28 cellular contexts compared by ENCODE assay signal in the genomic region with DNA sequence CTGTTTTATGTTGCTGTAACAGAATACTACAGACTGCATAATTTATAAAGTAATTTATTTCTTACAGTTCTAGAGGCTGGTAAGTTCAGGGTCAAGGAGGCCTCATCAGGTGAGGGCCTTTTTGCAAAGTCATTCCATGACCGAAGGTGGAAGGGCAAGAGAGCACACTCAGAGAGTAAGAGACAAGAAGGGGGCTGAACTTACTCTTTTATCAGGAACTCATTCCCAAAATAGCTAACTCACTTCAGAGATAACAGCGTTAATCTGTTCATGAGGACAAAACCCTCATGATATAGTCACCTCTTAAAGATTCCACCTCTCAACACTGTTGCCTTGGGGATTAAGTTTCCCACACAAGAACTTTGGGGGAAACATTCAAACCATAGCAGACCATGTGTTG. TPM values are rescaled to one million over a fixed set of nuclear protein-coding genes. Genes with fewer than 3 reads are reported as not detected.
DNase-seq lines count a peak whose midpoint lies in the region; ATAC-seq, FAIRE-seq and TF ChIP-seq lines count a peak whose summit lies in the region.
"Had no signal": no experiment of that assay in that cellular context is flagged by ENCODE, and none has a peak within 500 bp of the region (broad histone marks: within the 10 kb centered on the region; RNA-seq: fewer than 3 reads in every experiment).

No MANE protein-coding gene starts in this region.

- H3K27ac Mint-ChIP-seq in H9, result peak overlapping the region; percentile 31 to 90 (median 64); a peak in 4 of 7 replicates
- H3K27ac Mint-ChIP-seq: HFFc6 had no signal

- BruUV-seq in K562 (replicated peaks; lab: Mats Ljungman, UMichigan), result no TSS peak

- H3K4me2 ChIP-seq in A549 (peak overlapping the region; percentile 2; the same call in 1 of the 3 replicates), H9 (ENCODE audit: insufficient read depth, insufficient read length, low read length) (no peak overlapping the region), K562 (ENCODE audit: insufficient read depth, low read length) (no peak overlapping the region)

- no peak overlapping the region for H2BK5ac ChIP-seq in H9 (ENCODE audit: insufficient read length, low read length)

- H4K20me1 ChIP-seq in H9 (ENCODE audit: control insufficient read depth, insufficient read depth, insufficient read length) (no peaks in the 10 kb centered on the region), K562 (replicated peaks; ENCODE audit: control insufficient read depth, insufficient read depth, low read length) (no peaks in the 10 kb centered on the region)

- WGBS in A549 (ENCODE audit: missing lambda C conversion rate), result 38% methylated on average over 2 of the region's 2 CpGs
- WGBS in H9 (ENCODE audit: extremely low coverage, insufficient read length, low lambda C conversion rate), result no CpG with 5 or more reads among the region's 2 CpGs
- WGBS in K562 (ENCODE audit: insufficient coverage, low coverage, missing lambda C conversion rate), result 5% methylated on average over 2 of the region's 2 CpGs

- H3K9me3 ChIP-seq in A549, result no peaks in the 10 kb centered on the region
- H3K9me3 ChIP-seq in H9 (ENCODE audit: control insufficient read depth, low read depth, low read length), result no peaks in the 10 kb centered on the region
- no peaks in the 10 kb centered on the region for H3K9me3 ChIP-seq in K562 (replicated peaks; ENCODE audit: control insufficient read depth, insufficient read depth, low read depth, low read length)

- no peak overlapping the region for H2BK120ac ChIP-seq in H9 (ENCODE audit: low read depth, low read length, poor library complexity, severe bottlenecking)

- no peak overlapping the region for H3K56ac ChIP-seq in H9 (ENCODE audit: insufficient read length, low read depth, low read length)

- no peak overlapping the region for H3K4me3 ChIP-seq in A549
- H3K4me3 ChIP-seq in K562, result no peak overlapping the region
- H3K4me3 ChIP-seq: SK-N-MC had no signal

- in situ Hi-C loops in K562 (cut with MboI), result no loop called here

- H3K9me1 ChIP-seq in K562 (ENCODE audit: control insufficient read depth, insufficient read depth, low read length), result no peaks in the 10 kb centered on the region

- no peak overlapping the region for H4K5ac ChIP-seq in H9 (ENCODE audit: insufficient read length, low read depth, low read length)

- H2BK15ac ChIP-seq in H9 (ENCODE audit: low read depth, low read length), result no peak overlapping the region

- ATAC-seq in A549 (peak in 1 of 2 experiments; percentile 60; a peak in 3 of 6 replicates), K562 (peak; percentile 87), left ventricle myocardium superior (peak; percentile 80)
- ATAC-seq: PC-3 had no signal

- H3K9ac ChIP-seq in H9 (ENCODE audit: extremely low read depth, insufficient read length, low read length), result no peak overlapping the region
- H3K9ac ChIP-seq in K562 (ENCODE audit: insufficient read depth in 1 of 2, low read depth in 2 of 2, low read length in 2 of 2), result no peak overlapping the region

- no peak overlapping the region for H3K4me3 Mint-ChIP-seq in H9
- H3K4me3 Mint-ChIP-seq: CD4-positive, CD25-positive, alpha-beta regulatory T cell; HFFc6; IgD-negative memory B cell had no signal

- peak overlapping the region in 1 of 2 experiments; percentile 66; a peak in 3 of 6 replicates for H3K27ac ChIP-seq in A549
- H3K27ac ChIP-seq in H9 (ENCODE audit: insufficient read length, low read depth, low read length), result no peak overlapping the region
- H3K27ac ChIP-seq in K562 (ENCODE audit: extremely low read depth, low read depth, low read length), result peak overlapping the region; percentile 33; the same call in 2 of the 3 replicates
- H3K27ac ChIP-seq: SK-N-MC had no signal

- no peak overlapping the region for H3K18ac ChIP-seq in H9 (ENCODE audit: insufficient read length, low read depth, low read length)

- H2AFZ ChIP-seq in H9 (ENCODE audit: low read length) (no peak overlapping the region), K562 (ENCODE audit: low read depth, low read length) (no peak overlapping the region)

- no peak overlapping the region for H2BK20ac ChIP-seq in H9 (ENCODE audit: low read depth, low read length, poor library complexity, severe bottlenecking)

- H3K4me1 Mint-ChIP-seq in H9, result peaks cover 4 to 5% of the 10 kb centered on the region in 2 experiments
- H3K4me1 Mint-ChIP-seq: IgD-negative memory B cell had no signal

- peaks cover 40% of the 10 kb centered on the region; the same call in 1 of the 3 replicates for H3K36me3 ChIP-seq in K562 (ENCODE audit: control insufficient read depth, insufficient read depth, low read length)

- H3K79me1 ChIP-seq in H9 (ENCODE audit: insufficient read depth, low read depth, low read length, poor library complexity, severe bottlenecking), result no peaks in the 10 kb centered on the region

- peaks cover 11 to 55% (median 46%) of the 10 kb centered on the region in 3 experiments for H3K36me3 Mint-ChIP-seq in H9 (ENCODE audit: insufficient read depth in 1 of 3, low read depth in 3 of 3)

- no peaks in the 10 kb centered on the region for H3K9me3 Mint-ChIP-seq in H9
- H3K9me3 Mint-ChIP-seq: CD4-positive, CD25-positive, alpha-beta regulatory T cell; HFFc6; IgD-negative memory B cell had no signal

- no peaks in the 10 kb centered on the region for H3K27me3 Mint-ChIP-seq in H9 (ENCODE audit: low read depth)
- H3K27me3 Mint-ChIP-seq: CD4-positive, CD25-positive, alpha-beta regulatory T cell; IgD-negative memory B cell had no signal

- H2BK12ac ChIP-seq in H9 (ENCODE audit: insufficient read length, low read depth, low read length), result no peak overlapping the region

- TF ChIP-seq POLR2A in A549 (IDR thresholded peaks at IDR 0.05; ENCODE audit: low read length) (no peak), K562 (conservative IDR thresholded peaks at IDR 0.05) (no peak)

- TF ChIP-seq EP300 in A549 (IDR thresholded peaks at IDR 0.05), result no peak
- peak; percentile 42; the same call in 1 of the 2 replicates for TF ChIP-seq EP300 in K562 (IDR thresholded peaks at IDR 0.05; ENCODE audit: low read length)

- intact Hi-C loops in K562 (cut with micrococcal nuclease) (no loop called here), left ventricle myocardium superior (cut with micrococcal nuclease) (no loop called here), posterior vena cava (cut with DNase I) (loop anchor here in 1 of 2 donors (2.0 kb wide), 1 partner anchor 36 kb away; no protein-coding TSS in a partner anchor)

- TF ChIP-seq CTCF in A549 (IDR thresholded peaks at IDR 0.05) (no peak), H9 (conservative IDR thresholded peaks at IDR 0.05) (no peak), K562 (IDR thresholded peaks at IDR 0.05 in 2 of 3, conservative IDR thresholded peaks at IDR 0.05 in 1 of 3; ENCODE audit: insufficient read depth in 2 of 3, low read depth in 1 of 3, low read length in 3 of 3) (no peak)

- H3K23ac ChIP-seq in H9 (ENCODE audit: insufficient read length, low read depth, low read length), result no peak overlapping the region

- H4K91ac ChIP-seq in H9 (ENCODE audit: insufficient read length, low read depth, low read length), result no peak overlapping the region

- DNase-seq in A549 (ENCODE audit: low read depth in 1 of 2, low spot score in 1 of 2) (peak in 1 of 2 experiments; percentile 45), H9 (no peak), K562 (ENCODE audit: extremely low read depth in 1 of 4, low spot score in 3 of 4) (peak in 2 of 4 experiments; percentile 24 to 65), left ventricle myocardium superior (no peak), NOMO-1 treated with DMSO at 0.1 percent for 48 hours (lab: John Stamatoyannopoulos, UW; ENCODE audit: unreplicated experiment) (no peak), posterior vena cava (ENCODE audit: low spot score) (no peak)
- DNase-seq in activated CD8-positive, alpha-beta memory T cell treated with anti-CD3 and anti-CD28 coated beads for 24 hours, result no peak
- DNase-seq: CD4-positive, CD25-positive, alpha-beta regulatory T cell; DMS79; HFFc6; Karpas-422; MV-4-11; NCI-H1417; NCI-H1694 treated with DMSO at 0.1 percent for 48 hours; NCI-H2081 treated with DMSO at 0.1 percent for 48 hours; NCI-H2171 treated with DMSO at 0.1 percent for 48 hours; NCI-H446; NCI-H526; PC-3; SHP77 treated with DMSO at 0.1 percent for 48 hours; SW 1271 had no signal

- H3K4me1 ChIP-seq in A549 (peaks cover 17% of the 10 kb centered on the region; the same call in 2 of the 3 replicates), H9 (ENCODE audit: insufficient read depth, low read length) (no peaks in the 10 kb centered on the region), K562 (replicated peaks in 1 of 2; ENCODE audit: control insufficient read depth in 2 of 2, insufficient read depth in 2 of 2, low read length in 2 of 2) (peaks cover 0 to 5% of the 10 kb centered on the region in 2 experiments; a peak in 2 of 5 replicates)

- H3K79me2 ChIP-seq in H9 (ENCODE audit: insufficient read depth, low read length), result no peaks in the 10 kb centered on the region
- H3K79me2 ChIP-seq in K562 (ENCODE audit: control insufficient read depth, insufficient read depth, low read length), result no peaks in the 10 kb centered on the region

- CTCF ChIA-PET in A549 (lab: Yijun Ruan, JAX), result no interaction called here
- CTCF ChIA-PET in K562 (lab: Yijun Ruan, JAX; ENCODE audit: low intra/inter-chr PET ratio), result no interaction called here

- FAIRE-seq in A549 (lab: Jason Lieb, UNC) (no peak), K562 (lab: Jason Lieb, UNC) (no peak)
- FAIRE-seq: A204.1, H54 had no signal

- no peak overlapping the region for H3K14ac ChIP-seq in H9 (ENCODE audit: insufficient read depth, low read length)

- no peak overlapping the region for H2AK5ac ChIP-seq in H9 (ENCODE audit: insufficient read length, low read length)

- POLR2A ChIA-PET in A549 (lab: Yijun Ruan, JAX), result no interaction called here
- POLR2A ChIA-PET in K562 (lab: Yijun Ruan, JAX), result no interaction called here

- TF ChIP-seq RAD21 in A549 (conservative IDR thresholded peaks at IDR 0.05 in 1 of 2, IDR thresholded peaks at IDR 0.05 in 1 of 2), result no peak
- no peak for TF ChIP-seq RAD21 in K562 (CRISPR knock-in tag; conservative IDR thresholded peaks at IDR 0.05 in 1 of 2, IDR thresholded peaks at IDR 0.05 in 1 of 2)

- H4K8ac ChIP-seq in H9 (replicated peaks; ENCODE audit: insufficient read length, low read depth, low read length), result no peak overlapping the region

- no peak overlapping the region for H3K4ac ChIP-seq in H9 (ENCODE audit: low read depth, low read length)

- no peaks in the 10 kb centered on the region for H3K23me2 ChIP-seq in H9 (ENCODE audit: insufficient read length, low read depth, low read length, poor library complexity, severe bottlenecking)

- H3K27me3 ChIP-seq in H9 (ENCODE audit: insufficient read depth, low read length), result no peaks in the 10 kb centered on the region
- no peaks in the 10 kb centered on the region for H3K27me3 ChIP-seq in K562 (ENCODE audit: control insufficient read depth in 2 of 2, insufficient read depth in 2 of 2, low read length in 2 of 2)

- no peak overlapping the region for H3T11ph ChIP-seq in H9 (ENCODE audit: low read length)

RNA-seq across cellular contexts. Expression of a gene that starts 51.5 kb away (rescaled TPM):
- not detected in 2 replicates for polyA plus RNA-seq in A549 (2011; rRNA removed)
- not detected in 2 replicates for polyA plus RNA-seq in A549 (2012; cell fraction: cytosol; rRNA removed)
- polyA plus RNA-seq in A549 (2012; cell fraction: nucleus; rRNA removed), result not detected in 2 replicates
- polyA plus RNA-seq in A549 (2017; fragmentation: RNase III; extraction: RNeasy Plus Mini Kit Qiagen cat#74134 plus additional on column Dnase treatment), result not detected in 3 replicates
- under 0.01 TPM in 1 of 2 replicates, not detected in the other for polyA minus RNA-seq in A549 (2011; rRNA and poly(A)+ RNA removed)
- not detected in 2 replicates for total RNA-seq in H9 (2021)
- not detected in 2 replicates for total RNA-seq in K562 (2011; cell fraction: chromatin; rRNA removed; ENCODE audit: low replicate concordance)
- total RNA-seq in K562 (2011; cell fraction: nucleolus; rRNA removed), result not detected in 2 replicates
- not detected in 2 replicates for total RNA-seq in K562 (2011; cell fraction: nucleoplasm; rRNA removed)
- not detected in 2 replicates for total RNA-seq in K562 (2014; rRNA removed)
- not detected in 2 replicates for total RNA-seq in K562 (2014; rRNA removed; fragmentation: Illumina TruSeq; extraction: Trizol)
- not detected in 2 replicates for total RNA-seq in K562 (2015; rRNA removed; fragmentation: Illumina TruSeq; extraction: Trizol)
- total RNA-seq in K562 (2021), result not detected in 2 replicates
- not detected in 2 replicates for polyA plus RNA-seq in K562 (2011; rRNA removed)
- polyA plus RNA-seq in K562 (2011; cell fraction: cytosol; rRNA removed), result not detected in 2 replicates
- polyA plus RNA-seq in K562 (2011; cell fraction: nucleus; rRNA removed), result not detected in 2 replicates
- polyA plus RNA-seq in K562 (2012), result not detected in 2 replicates
- not detected in 2 replicates for polyA plus RNA-seq in K562 (2014; fragmentation: Illumina TruSeq; extraction: Trizol)
- polyA plus RNA-seq in K562 (2014; fragmentation: Nextera tagmentation; extraction: Ambion mirVana), result not detected
- polyA plus RNA-seq in K562 (2014; rRNA removed), result not detected in 2 replicates
- not detected in 2 replicates for polyA minus RNA-seq in K562 (2011; rRNA and poly(A)+ RNA removed)
- polyA minus RNA-seq in K562 (2011; cell fraction: cytosol; rRNA and poly(A)+ RNA removed), result not detected in 2 replicates
- polyA minus RNA-seq in K562 (2011; cell fraction: nucleus; rRNA and poly(A)+ RNA removed), result under 0.01 TPM in 1 of 2 replicates, not detected in the other
- total RNA-seq in left ventricle myocardium superior, result not detected
- not detected for total RNA-seq in posterior vena cava
- total RNA-seq: CD4-positive, CD25-positive, alpha-beta regulatory T cell; HFFc6; M059J; PC-3; RPMI7951 had no signal
- polyA plus RNA-seq: BJ; CD4-positive, CD25-positive, alpha-beta regulatory T cell; IgD-negative memory B cell had no signal

RNA-seq across cellular contexts. Expression of a gene that starts 52.7 kb away (rescaled TPM):
- polyA plus RNA-seq in A549 (2011; rRNA removed), result not detected in 2 replicates
- not detected in 2 replicates for polyA plus RNA-seq in A549 (2012; cell fraction: cytosol; rRNA removed)
- polyA plus RNA-seq in A549 (2012; cell fraction: nucleus; rRNA removed), result not detected in 2 replicates
- not detected in 3 replicates for polyA plus RNA-seq in A549 (2017; fragmentation: RNase III; extraction: RNeasy Plus Mini Kit Qiagen cat#74134 plus additional on column Dnase treatment)
- polyA minus RNA-seq in A549 (2011; rRNA and poly(A)+ RNA removed), result under 0.01 TPM in 1 of 2 replicates, not detected in the other
- total RNA-seq in H9 (2021), result not detected in 2 replicates
- total RNA-seq in K562 (2011; cell fraction: chromatin; rRNA removed; ENCODE audit: low replicate concordance), result not detected in 2 replicates
- total RNA-seq in K562 (2011; cell fraction: nucleolus; rRNA removed), result not detected in 2 replicates
- not detected in 2 replicates for total RNA-seq in K562 (2011; cell fraction: nucleoplasm; rRNA removed)
- not detected in 2 replicates for total RNA-seq in K562 (2014; rRNA removed)
- total RNA-seq in K562 (2014; rRNA removed; fragmentation: Illumina TruSeq; extraction: Trizol), result not detected in 2 replicates
- not detected in 2 replicates for total RNA-seq in K562 (2015; rRNA removed; fragmentation: Illumina TruSeq; extraction: Trizol)
- total RNA-seq in K562 (2021), result not detected in 2 replicates
- not detected in 2 replicates for polyA plus RNA-seq in K562 (2011; rRNA removed)
- polyA plus RNA-seq in K562 (2011; cell fraction: cytosol; rRNA removed), result not detected in 2 replicates
- polyA plus RNA-seq in K562 (2011; cell fraction: nucleus; rRNA removed), result not detected in 2 replicates
- not detected in 2 replicates for polyA plus RNA-seq in K562 (2012)
- polyA plus RNA-seq in K562 (2014; fragmentation: Illumina TruSeq; extraction: Trizol), result not detected in 2 replicates
- polyA plus RNA-seq in K562 (2014; fragmentation: Nextera tagmentation; extraction: Ambion mirVana), result not detected
- polyA plus RNA-seq in K562 (2014; rRNA removed), result not detected in 2 replicates
- polyA minus RNA-seq in K562 (2011; rRNA and poly(A)+ RNA removed), result not detected in 2 replicates
- polyA minus RNA-seq in K562 (2011; cell fraction: cytosol; rRNA and poly(A)+ RNA removed), result not detected in 2 replicates
- under 0.01 TPM in 1 of 2 replicates, not detected in the other for polyA minus RNA-seq in K562 (2011; cell fraction: nucleus; rRNA and poly(A)+ RNA removed)
- total RNA-seq in left ventricle myocardium superior, result not detected
- total RNA-seq in posterior vena cava, result not detected
- total RNA-seq: CD4-positive, CD25-positive, alpha-beta regulatory T cell; HFFc6; M059J; PC-3; RPMI7951 had no signal
- polyA plus RNA-seq: BJ; CD4-positive, CD25-positive, alpha-beta regulatory T cell; IgD-negative memory B cell had no signal
